23 cellular contexts compared by ENCODE assay signal in genomic region chr9:120716483-120716882, GRCh38. TPM values are rescaled to one million over a fixed set of nuclear protein-coding genes. Genes with fewer than 3 reads are reported as not detected.
DNase-seq lines count a peak whose midpoint lies in the region; ATAC-seq and TF ChIP-seq lines count a peak whose summit lies in the region.
"Had no signal": no experiment of that assay in that cellular context is flagged by ENCODE, and none has a peak within 500 bp of the region (broad histone marks: within the 10 kb centered on the region; RNA-seq: fewer than 3 reads in every experiment).

No MANE protein-coding gene starts in this region.

- H3K27me3 ChIP-seq in CD4-positive, CD25-positive, alpha-beta regulatory T cell (ENCODE audit: control insufficient read depth, insufficient read depth, low read length): no peaks in the 10 kb centered on the region
- no peaks in the 10 kb centered on the region for H3K27me3 ChIP-seq in Karpas-422 (ENCODE audit: low read length)
- no peaks in the 10 kb centered on the region for H3K27me3 ChIP-seq in adrenal gland
- H3K27me3 ChIP-seq in stomach: no peaks in the 10 kb centered on the region
- H3K27me3 ChIP-seq in MG63: no peaks in the 10 kb centered on the region
- H3K27me3 ChIP-seq: BLaER1 treated with 17β-estradiol and CSF1 and Interleukin-3, amounts not matched to agents 10 nM and 100 nM; body of pancreas; spleen had no signal

- peaks cover 33% of the 10 kb centered on the region for H3K79me2 ChIP-seq in Karpas-422 (ENCODE audit: low read length)
- H3K79me2 ChIP-seq: parathyroid adenoma had no signal

- peaks cover 3% of the 10 kb centered on the region for H3K36me3 Mint-ChIP-seq in CD4-positive, CD25-positive, alpha-beta regulatory T cell
- H3K36me3 Mint-ChIP-seq in nephron (ENCODE audit: low read depth): no peaks in the 10 kb centered on the region
- H3K36me3 Mint-ChIP-seq: activated CD8-positive, alpha-beta memory T cell treated with anti-CD3 and anti-CD28 coated beads, Interleukin-2, amount 10 ng/mL, durations not matched to agents 7 days and 5 days; activated naive CD8-positive, alpha-beta T cell treated with anti-CD3 and anti-CD28 coated beads, Interleukin-2, amount 10 ng/mL, durations not matched to agents 7 days and 5 days; mesothelial cell of epicardium had no signal

- H3K9ac ChIP-seq in Karpas-422 (ENCODE audit: low read length): peak overlapping the region; percentile 96; the same call in 1 of the 2 replicates
- H3K9ac ChIP-seq: BLaER1 treated with 17β-estradiol and CSF1 and Interleukin-3, amounts not matched to agents 10 nM and 100 nM; parathyroid adenoma had no signal

- DNase-seq in CD4-positive, CD25-positive, alpha-beta regulatory T cell: no peak
- DNase-seq in Karpas-422 (peak; percentile 69), adrenal gland (peak in 1 of 7 donors; percentile 62), stomach (no peak), NCI-H1930 (lab: John Stamatoyannopoulos, UW) (no peak), T-helper 9 cell (no peak), MG63 (no peak)
- DNase-seq: activated CD4-positive, alpha-beta T cell treated with anti-CD3 and anti-CD28 coated beads, Interleukin-2, amount 50 U/mL, for 1 hour; activated CD8-positive, alpha-beta memory T cell treated with anti-CD3 and anti-CD28 coated beads, Interleukin-2, amount 10 ng/mL, durations not matched to agents 7 days and 5 days; activated naive CD8-positive, alpha-beta T cell treated with anti-CD3 and anti-CD28 coated beads, Interleukin-2, amount 10 ng/mL, durations not matched to agents 7 days and 5 days; KBM-7; left ventricle myocardium inferior; MV-4-11; naive thymus-derived CD4-positive, alpha-beta T cell; NCI-H146; NCI-H446 treated with DMSO at 0.1 percent for 48 hours; right cardiac atrium; spleen had no signal

- ATAC-seq in CD4-positive, CD25-positive, alpha-beta regulatory T cell (ENCODE audit: low read depth in 2 of 2): no peak
- ATAC-seq: activated CD8-positive, alpha-beta memory T cell treated with anti-CD3 and anti-CD28 coated beads, Interleukin-2, amount 10 ng/mL, durations not matched to agents 7 days and 5 days; body of pancreas; naive thymus-derived CD4-positive, alpha-beta T cell; right cardiac atrium had no signal

- no peaks in the 10 kb centered on the region for H3K36me3 ChIP-seq in CD4-positive, CD25-positive, alpha-beta regulatory T cell (ENCODE audit: control insufficient read depth, insufficient read depth, low read length)
- H3K36me3 ChIP-seq in Karpas-422 (ENCODE audit: insufficient read depth, low read length): peaks cover 16% of the 10 kb centered on the region
- H3K36me3 ChIP-seq in adrenal gland (replicated peaks in 1 of 2): no peaks in the 10 kb centered on the region
- no peaks in the 10 kb centered on the region for H3K36me3 ChIP-seq in stomach
- H3K36me3 ChIP-seq in MG63: no peaks in the 10 kb centered on the region
- H3K36me3 ChIP-seq: BLaER1 treated with 17β-estradiol and CSF1 and Interleukin-3, amounts not matched to agents 10 nM and 100 nM; left ventricle myocardium inferior; spleen had no signal

- no peak overlapping the region for H3K27ac ChIP-seq in CD4-positive, CD25-positive, alpha-beta regulatory T cell (ENCODE audit: insufficient read depth, low read length, poor library complexity, severe bottlenecking)
- H3K27ac ChIP-seq in Karpas-422 (ENCODE audit: low read length): peak overlapping the region; percentile 94
- peak overlapping the region in 3 of 5 donors; percentile 43 to 90 (median 73) for H3K27ac ChIP-seq in adrenal gland
- H3K27ac ChIP-seq in stomach: no peak overlapping the region
- H3K27ac ChIP-seq: BLaER1 treated with 17β-estradiol and CSF1 and Interleukin-3, amounts not matched to agents 10 nM and 100 nM; body of pancreas; parathyroid adenoma had no signal

- H3K4me3 Mint-ChIP-seq in CD4-positive, CD25-positive, alpha-beta regulatory T cell: peak overlapping the region in 3 of 4 donors; percentile 62 to 81 (median 64)
- H3K4me3 Mint-ChIP-seq in nephron: peak overlapping the region; percentile 74 to 87 (median 78)

- no peak for TF ChIP-seq CTCF in adrenal gland (IDR thresholded peaks at IDR 0.05)
- TF ChIP-seq CTCF in nephron (IDR thresholded peaks at IDR 0.05; ENCODE audit: unreplicated experiment in 3 of 3): no peak
- TF ChIP-seq CTCF in stomach (IDR thresholded peaks at IDR 0.05): no peak

- H3K9me2 ChIP-seq in Karpas-422 (replicated peaks; ENCODE audit: insufficient read depth, low read length): no peaks in the 10 kb centered on the region

- peaks cover 9 to 23% (median 19%) of the 10 kb centered on the region in 4 donors for H3K4me1 Mint-ChIP-seq in CD4-positive, CD25-positive, alpha-beta regulatory T cell
- H3K4me1 Mint-ChIP-seq in nephron: peaks cover 30% of the 10 kb centered on the region

- no peaks in the 10 kb centered on the region for H3K9me3 Mint-ChIP-seq in CD4-positive, CD25-positive, alpha-beta regulatory T cell
- no peaks in the 10 kb centered on the region for H3K9me3 Mint-ChIP-seq in nephron
- H3K9me3 Mint-ChIP-seq: activated naive CD8-positive, alpha-beta T cell treated with anti-CD3 and anti-CD28 coated beads, Interleukin-2, amount 10 ng/mL, durations not matched to agents 7 days and 5 days; naive thymus-derived CD4-positive, alpha-beta T cell had no signal

- H4K20me1 ChIP-seq in Karpas-422 (ENCODE audit: insufficient read depth, low read depth, low read length): 0 out of 2 replicates have a peak, but pooled peaks cover 4% of the 10 kb centered on the region

- no peaks in the 10 kb centered on the region for H3K9me3 ChIP-seq in CD4-positive, CD25-positive, alpha-beta regulatory T cell (ENCODE audit: control insufficient read depth in 2 of 2, low read length in 2 of 2)
- no peaks in the 10 kb centered on the region for H3K9me3 ChIP-seq in Karpas-422 (ENCODE audit: low read length)
- H3K9me3 ChIP-seq in adrenal gland (replicated peaks in 1 of 3): no peaks in the 10 kb centered on the region
- no peaks in the 10 kb centered on the region for H3K9me3 ChIP-seq in stomach
- no peaks in the 10 kb centered on the region for H3K9me3 ChIP-seq in MG63
- H3K9me3 ChIP-seq: BLaER1 treated with 17β-estradiol and CSF1 and Interleukin-3, amounts not matched to agents 10 nM and 100 nM; body of pancreas; left ventricle myocardium inferior; spleen had no signal

- no peak overlapping the region for H3K4me3 ChIP-seq in CD4-positive, CD25-positive, alpha-beta regulatory T cell (ENCODE audit: low read depth, low read length)
- H3K4me3 ChIP-seq in Karpas-422 (ENCODE audit: low read length): no peak overlapping the region
- H3K4me3 ChIP-seq in adrenal gland: no peak overlapping the region
- H3K4me3 ChIP-seq in stomach: no peak overlapping the region
- no peak overlapping the region for H3K4me3 ChIP-seq in MG63
- H3K4me3 ChIP-seq: BLaER1 treated with 17β-estradiol and CSF1 and Interleukin-3, amounts not matched to agents 10 nM and 100 nM; body of pancreas; left ventricle myocardium inferior; spleen had no signal

- H3K27me3 Mint-ChIP-seq in CD4-positive, CD25-positive, alpha-beta regulatory T cell: no peaks in the 10 kb centered on the region
- peaks cover 3% of the 10 kb centered on the region for H3K27me3 Mint-ChIP-seq in nephron (ENCODE audit: low read depth)
- H3K27me3 Mint-ChIP-seq: activated CD8-positive, alpha-beta memory T cell treated with anti-CD3 and anti-CD28 coated beads, Interleukin-2, amount 10 ng/mL, durations not matched to agents 7 days and 5 days; activated naive CD8-positive, alpha-beta T cell treated with anti-CD3 and anti-CD28 coated beads, Interleukin-2, amount 10 ng/mL, durations not matched to agents 7 days and 5 days; naive thymus-derived CD4-positive, alpha-beta T cell had no signal

- TF ChIP-seq POLR2A in adrenal gland (IDR thresholded peaks at IDR 0.05) (no peak), stomach (IDR thresholded peaks at IDR 0.05) (no peak)

- no peak overlapping the region for H2AFZ ChIP-seq in Karpas-422 (ENCODE audit: low read length)
- H2AFZ ChIP-seq: parathyroid adenoma had no signal

- peaks cover 25% of the 10 kb centered on the region for H3K4me1 ChIP-seq in CD4-positive, CD25-positive, alpha-beta regulatory T cell (ENCODE audit: control insufficient read depth, insufficient read depth, low read length, poor library complexity, severe bottlenecking)
- H3K4me1 ChIP-seq in Karpas-422 (ENCODE audit: low read length) (peaks cover 57% of the 10 kb centered on the region), adrenal gland (replicated peaks in 1 of 2) (peaks cover 7 to 33% of the 10 kb centered on the region in 2 donors), stomach (peaks cover 22 to 39% (median 29%) of the 10 kb centered on the region in 4 donors)
- H3K4me1 ChIP-seq: parathyroid adenoma had no signal

- 65 to 79% (median 73%) methylated on average over 5 of the region's 5 CpGs for WGBS in adrenal gland, 4 donors
- WGBS in stomach, 5 donors: 72 to 85% (median 85%) methylated on average over 5 of the region's 5 CpGs

- no peak for TF ChIP-seq EP300 in stomach (IDR thresholded peaks at IDR 0.05)

- intact Hi-C loops in adrenal gland (cut with DNase I): no loop called here
- intact Hi-C loops in stomach (cut with DNase I; ENCODE audit: low total_unique reads): no loop called here

- H3K4me2 ChIP-seq in Karpas-422 (ENCODE audit: low read depth, low read length, poor library complexity, severe bottlenecking): no peak overlapping the region

- peak overlapping the region in 1 of 3 donors; percentile 3 for H3K27ac Mint-ChIP-seq in CD4-positive, CD25-positive, alpha-beta regulatory T cell
- peak overlapping the region; percentile 21 to 67 (median 42) for H3K27ac Mint-ChIP-seq in nephron
- H3K27ac Mint-ChIP-seq: activated CD8-positive, alpha-beta memory T cell treated with anti-CD3 and anti-CD28 coated beads, Interleukin-2, amount 10 ng/mL, durations not matched to agents 7 days and 5 days; activated naive CD8-positive, alpha-beta T cell treated with anti-CD3 and anti-CD28 coated beads, Interleukin-2, amount 10 ng/mL, durations not matched to agents 7 days and 5 days had no signal

RNA-seq across cellular contexts. Expression of gene MEGF9, which starts 2.2 kb away (rescaled TPM):
- total RNA-seq in CD4-positive, CD25-positive, alpha-beta regulatory T cell: 17.8 TPM
- polyA plus RNA-seq in CD4-positive, CD25-positive, alpha-beta regulatory T cell: 1 to 10 TPM; 4.6 to 7.7 (median 7.3) TPM
- 55.4 and 86.6 TPM in 2 replicates for total RNA-seq in Karpas-422 (2014; rRNA removed; shearing (Covaris generic); ENCODE audit: low replicate concordance)
- total RNA-seq in adrenal gland (10 to 100 TPM; 13.9 to 28.5 (median 22.4) TPM), stomach (10 to 100 TPM in 4 of 5 donors, 1 to 10 TPM in 1; 4.1 to 26.8 (median 15.8) TPM)
- polyA plus RNA-seq in adrenal gland (10 to 100 TPM in 1 of 3 donors, 1 to 10 TPM in 2; 3.9 to 22.4 (median 4.3) TPM), stomach (1 to 10 TPM; 3.5 to 4.1 (median 3.7) TPM)
- 2.7 and 4.1 TPM in 2 replicates for total RNA-seq in MG63 (2014; rRNA removed; shearing (Covaris generic); ENCODE audit: low replicate concordance)

Comparison
In these comparisons a context has a peak if more than half of its experiments do, and no peak if none do; other contexts are left out.
1. H3K27ac ChIP-seq: peak in Karpas-422 (single experiment) and adrenal gland (3 of 5); none in CD4-positive, CD25-positive, alpha-beta regulatory T cell (single experiment) and stomach (0 of 5).